In the genomic region with DNA sequence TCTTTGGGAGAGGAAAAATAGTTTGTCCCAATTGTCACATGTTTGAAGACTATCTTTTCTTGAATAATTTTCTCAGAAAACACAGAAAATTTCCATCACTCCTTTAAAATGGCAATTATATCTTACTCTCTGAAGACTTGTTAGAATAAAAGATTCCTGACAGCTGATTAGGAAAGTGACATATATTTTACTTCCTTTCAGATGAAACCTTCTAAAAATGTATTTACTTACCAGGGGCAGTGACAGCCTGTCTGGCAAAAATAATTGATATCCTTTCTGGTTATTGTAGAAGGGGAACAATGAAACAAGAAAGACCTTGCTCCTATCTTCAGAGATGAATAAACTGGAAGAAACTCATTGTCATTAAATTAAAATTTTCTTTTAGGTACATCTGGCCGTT, we compare ENCODE assay signal across 27 cellular contexts.
A peak's percentile ranks its signal among the peaks of the same experiment; 100 is the strongest.
DNase-seq lines count a peak whose midpoint lies in the region; ATAC-seq, FAIRE-seq and TF ChIP-seq lines count a peak whose summit lies in the region.
"Had no signal": no experiment of that assay in that cellular context is flagged by ENCODE, and none has a peak within 500 bp of the region (broad histone marks: within the 10 kb centered on the region; RNA-seq: fewer than 3 reads in every experiment).

No MANE protein-coding gene starts in this region.

- intact Hi-C loops in kidney (cut with DNase I) = no loop called here

- no peaks in the 10 kb centered on the region for H3K4me1 ChIP-seq in kidney (ENCODE audit: control insufficient read depth in 1 of 2, insufficient read depth in 1 of 2, low read depth in 1 of 2, low read length in 2 of 2)
- H3K4me1 ChIP-seq: BE2C, Caco-2 had no signal

- TF ChIP-seq CTCF in D721Med (IDR thresholded peaks at IDR 0.05; ENCODE audit: insufficient read depth, missing control alignments) (no peak), WTC11 (IDR thresholded peaks at IDR 0.05) (no peak), nephron (IDR thresholded peaks at IDR 0.05; ENCODE audit: unreplicated experiment in 3 of 3) (no peak), kidney (IDR thresholded peaks at IDR 0.05; ENCODE audit: borderline replicate concordance, extremely low read depth, insufficient read depth) (no peak)

- no peak overlapping the region for H3K9ac ChIP-seq in kidney (ENCODE audit: low read length in 2 of 2)
- H3K9ac ChIP-seq: BLaER1 treated with 17β-estradiol and CSF1 and Interleukin-3, amounts not matched to agents 10 nM and 100 nM had no signal

- H3K36me3 ChIP-seq in MG63 (no peaks in the 10 kb centered on the region), kidney (ENCODE audit: control insufficient read depth in 1 of 2, insufficient read depth in 2 of 2, low read length in 2 of 2) (no peaks in the 10 kb centered on the region)
- H3K36me3 ChIP-seq: BE2C; BLaER1 treated with 17β-estradiol and CSF1 and Interleukin-3, amounts not matched to agents 10 nM and 100 nM had no signal

- peaks cover 5% of the 10 kb centered on the region; the same call in 1 of the 2 replicates for H3K27me3 ChIP-seq in MG63
- H3K27me3 ChIP-seq: BE2C; BLaER1 treated with 17β-estradiol and CSF1 and Interleukin-3, amounts not matched to agents 10 nM and 100 nM had no signal

- CTCF ChIA-PET in WTC11 (lab: Charles Lee) = interaction anchor here (0.7 kb wide), 1 partner anchor 61 kb away, joined by 3 read pairs; no protein-coding TSS in a partner anchor

- no peak overlapping the region for H3K27ac ChIP-seq in kidney (ENCODE audit: low read depth in 2 of 2, low read length in 2 of 2)
- H3K27ac ChIP-seq: BLaER1 treated with 17β-estradiol and CSF1 and Interleukin-3, amounts not matched to agents 10 nM and 100 nM; C4-2B had no signal

- H3K27ac Mint-ChIP-seq in WTC11 = peak overlapping the region; percentile 47; the same call in 1 of the 2 replicates
- H3K27ac Mint-ChIP-seq in nephron = peak overlapping the region in 2 of 3 experiments; percentile 10 to 83
- H3K27ac Mint-ChIP-seq: CD4-positive, alpha-beta T cell; CD8-positive, alpha-beta T cell had no signal

- POLR2A ChIA-PET in WTC11 (lab: Charles Lee) = no interaction called here

- H3K4me3 Mint-ChIP-seq in WTC11 (no peak overlapping the region), nephron (no peak overlapping the region)
- H3K4me3 Mint-ChIP-seq: CD4-positive, alpha-beta T cell; CD8-positive, alpha-beta T cell had no signal

- H3K4me3 ChIP-seq in MG63 = no peak overlapping the region
- no peak overlapping the region for H3K4me3 ChIP-seq in kidney (ENCODE audit: low read length in 2 of 2)
- H3K4me3 ChIP-seq: BLaER1 treated with 17β-estradiol and CSF1 and Interleukin-3, amounts not matched to agents 10 nM and 100 nM had no signal

- DNase-seq in D721Med (ENCODE audit: insufficient read length, low spot score) = no peak
- DNase-seq in WTC11 (ENCODE audit: low spot score) = no peak
- DNase-seq in inferior parietal cortex (ENCODE audit: extremely low spot score) = no peak
- no peak for DNase-seq in KG1 (lab: John Stamatoyannopoulos, UW)
- DNase-seq in MG63 = no peak
- no peak for DNase-seq in kidney
- DNase-seq: 8988T; ACHN; BE2C; Caco-2; Calu3; CD4-positive, alpha-beta T cell; CD8-positive, alpha-beta T cell; DMS 273 treated with DMSO at 0.1 percent for 48 hours; DMS153; DMS53; DMS79; DND-41; EL; GF-D8 had no signal

- H3K4me1 Mint-ChIP-seq in WTC11 (peaks cover 32% of the 10 kb centered on the region), nephron (no peaks in the 10 kb centered on the region)

- no peaks in the 10 kb centered on the region for H3K9me3 ChIP-seq in MG63
- H3K9me3 ChIP-seq in kidney (ENCODE audit: control insufficient read depth in 1 of 2, low read length in 2 of 2) = no peaks in the 10 kb centered on the region
- H3K9me3 ChIP-seq: BE2C, Caco-2 had no signal

- H3K9me3 Mint-ChIP-seq in WTC11 (peaks cover 2% of the 10 kb centered on the region; the same call in 1 of the 2 replicates), nephron (no peaks in the 10 kb centered on the region)
- H3K9me3 Mint-ChIP-seq: CD4-positive, alpha-beta T cell; CD8-positive, alpha-beta T cell had no signal

- ATAC-seq in WTC11 = no peak
- ATAC-seq: CD8-positive, alpha-beta T cell had no signal

- FAIRE-seq in D721Med (lab: Jason Lieb, UNC) (peak; percentile 64), kidney (lab: Jason Lieb, UNC) (no peak)
- FAIRE-seq: A204.1, G401.6, GM12891, GM19239 had no signal

- H3K27me3 Mint-ChIP-seq in WTC11 (ENCODE audit: low read depth) = no peaks in the 10 kb centered on the region
- no peaks in the 10 kb centered on the region for H3K27me3 Mint-ChIP-seq in nephron (ENCODE audit: low read depth)
- H3K27me3 Mint-ChIP-seq: CD4-positive, alpha-beta T cell had no signal

- H3K36me3 Mint-ChIP-seq in WTC11 (no peaks in the 10 kb centered on the region), nephron (ENCODE audit: low read depth) (no peaks in the 10 kb centered on the region)
- H3K36me3 Mint-ChIP-seq: CD8-positive, alpha-beta T cell had no signal

TF ChIP-seq in WTC11, 78 proteins besides CTCF, POLR2A, EP300 and RAD21:
- TF ChIP-seq TCF7 (CRISPR knock-in tag; IDR thresholded peaks at IDR 0.05; ENCODE audit: low read depth) (no peak), FOXJ3 (CRISPR knock-in tag; IDR thresholded peaks at IDR 0.05; ENCODE audit: borderline replicate concordance) (no peak), FOXK1 (CRISPR knock-in tag; IDR thresholded peaks at IDR 0.05) (no peak), ZNF423 (CRISPR knock-in tag; IDR thresholded peaks at IDR 0.05) (no peak)
